13 cellular contexts compared by ENCODE assay signal in the genomic region with DNA sequence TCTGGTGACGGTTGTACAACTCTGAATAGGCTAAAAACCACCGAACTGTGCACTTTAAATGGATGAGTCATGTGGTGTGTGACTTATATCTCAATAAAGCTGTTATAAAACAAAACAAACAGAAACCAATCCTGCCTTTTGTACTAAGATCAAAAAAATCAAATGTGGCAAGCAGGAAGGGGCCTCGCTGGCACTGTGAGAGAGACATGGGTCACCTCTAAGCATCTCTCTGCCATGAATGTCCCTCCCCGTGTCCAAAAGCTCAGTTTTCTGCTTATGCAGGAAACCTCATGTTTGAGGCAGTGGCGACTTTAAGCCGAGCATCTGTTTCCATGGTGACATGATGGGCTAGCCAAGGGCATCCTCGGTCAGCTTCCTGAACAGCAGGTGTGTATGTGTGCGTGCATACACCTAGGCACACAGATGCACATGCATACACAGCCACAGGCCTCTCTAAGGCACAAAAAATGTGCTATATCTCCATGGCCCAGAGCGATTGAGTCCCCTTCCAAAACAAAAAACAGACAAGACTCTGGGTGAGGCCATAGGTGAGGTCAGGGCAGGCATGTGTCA. TPM values are rescaled to one million over a fixed set of nuclear protein-coding genes. Genes with fewer than 3 reads are reported as not detected.
DNase-seq lines count a peak whose midpoint lies in the region; ATAC-seq and TF ChIP-seq lines count a peak whose summit lies in the region.
"Had no signal": no experiment of that assay in that cellular context is flagged by ENCODE, and none has a peak within 500 bp of the region (broad histone marks: within the 10 kb centered on the region; RNA-seq: fewer than 3 reads in every experiment).

No MANE protein-coding gene starts in this region.

- H3K36me3 ChIP-seq in thyroid gland (no peaks in the 10 kb centered on the region), upper lobe of left lung (peaks cover 0 to 33% (median 21%) of the 10 kb centered on the region in 4 donors)

- peak overlapping the region in 9 of 10 donors; percentile 12 to 89 (median 79) for H3K27ac Mint-ChIP-seq in naive thymus-derived CD8-positive, alpha-beta T cell

- peak overlapping the region in 2 of 10 donors; percentile 6 to 48 for H3K4me3 Mint-ChIP-seq in naive thymus-derived CD8-positive, alpha-beta T cell
- H3K4me3 Mint-ChIP-seq: neural crest cell had no signal

- H3K4me3 ChIP-seq in thyroid gland (replicated peaks in 1 of 3): no peak overlapping the region
- no peak overlapping the region for H3K4me3 ChIP-seq in upper lobe of left lung

- H3K9me3 ChIP-seq in thyroid gland: no peaks in the 10 kb centered on the region
- H3K9me3 ChIP-seq in upper lobe of left lung: no peaks in the 10 kb centered on the region

- DNase-seq in Daoy (ENCODE audit: low read depth) (peak; percentile 24), NCI-H748 treated with DMSO at 0.1 percent for 48 hours (lab: John Stamatoyannopoulos, UW) (peak; percentile 8), astrocyte of the hippocampus (ENCODE audit: low read depth, low spot score) (peak; percentile 48), GM13976 (ENCODE audit: low spot score) (no peak), thyroid gland (no peak), upper lobe of left lung (no peak)
- peak in 1 of 10 donors; percentile 19 for DNase-seq in naive thymus-derived CD8-positive, alpha-beta T cell
- DNase-seq: DMS79, GOT3, NCI-H1105 had no signal

- H3K9me3 Mint-ChIP-seq in naive thymus-derived CD8-positive, alpha-beta T cell: no peaks in the 10 kb centered on the region
- H3K9me3 Mint-ChIP-seq: neural crest cell had no signal

- intact Hi-C loops in thyroid gland (cut with DNase I): no loop called here

- WGBS in thyroid gland, 2 donors: 80 to 83% methylated on average over 9 of the region's 9 CpGs
- 83 to 85% methylated on average over 9 of the region's 9 CpGs for WGBS in upper lobe of left lung, 2 donors

- in situ Hi-C loops in GM13976 (cut with MboI; ENCODE audit: low sequenced_read_pairs, unreplicated experiment): no loop called here

- TF ChIP-seq POLR2A in thyroid gland (IDR thresholded peaks at IDR 0.05) (no peak), upper lobe of left lung (IDR thresholded peaks at IDR 0.05) (no peak)

- H3K4me1 ChIP-seq in thyroid gland (peaks cover 0 to 16% of the 10 kb centered on the region in 2 donors), upper lobe of left lung (peaks cover 0 to 10% (median 5%) of the 10 kb centered on the region in 4 donors)

- peaks cover 0 to 26% (median 0%) of the 10 kb centered on the region in 3 donors for H3K36me3 Mint-ChIP-seq in naive thymus-derived CD8-positive, alpha-beta T cell

- ATAC-seq in naive thymus-derived CD8-positive, alpha-beta T cell: peak; percentile 70 to 80
- ATAC-seq in upper lobe of left lung (ENCODE audit: low FRiP score in 2 of 2) (no peak), HG02970 (IDR thresholded peaks at IDR 0.05; ENCODE audit: low FRiP score, unreplicated experiment) (no peak)

- POLR2A ChIA-PET in naive thymus-derived CD8-positive, alpha-beta T cell (lab: Charles Lee): interaction anchor here (0.7 kb wide), 1 partner anchor 108 kb away, joined by 5 read pairs; no protein-coding TSS in a partner anchor

- H3K27ac ChIP-seq in thyroid gland (no peak overlapping the region), upper lobe of left lung (no peak overlapping the region)
- H3K27ac ChIP-seq: RWPE1 had no signal

- no peak for TF ChIP-seq CTCF in GM13976 (IDR thresholded peaks at IDR 0.05; ENCODE audit: borderline replicate concordance, control extremely low read depth, extremely low read depth, insufficient read depth, missing control alignments)
- TF ChIP-seq CTCF in thyroid gland (IDR thresholded peaks at IDR 0.05): no peak
- no peak for TF ChIP-seq CTCF in upper lobe of left lung (IDR thresholded peaks at IDR 0.05)

- no peak for TF ChIP-seq EP300 in upper lobe of left lung (IDR thresholded peaks at IDR 0.05)

- H3K27me3 Mint-ChIP-seq in naive thymus-derived CD8-positive, alpha-beta T cell: no peaks in the 10 kb centered on the region

- H3K4me1 Mint-ChIP-seq in naive thymus-derived CD8-positive, alpha-beta T cell: peaks cover 19 to 42% (median 35%) of the 10 kb centered on the region in 4 donors
- H3K4me1 Mint-ChIP-seq: neural crest cell had no signal

- no peaks in the 10 kb centered on the region for H3K27me3 ChIP-seq in thyroid gland
- no peaks in the 10 kb centered on the region for H3K27me3 ChIP-seq in upper lobe of left lung

RNA-seq across cellular contexts. Expression of a gene that starts 44.4 kb away (rescaled TPM):
- 252 and 278 TPM in 2 replicates for total RNA-seq in Daoy (2014; rRNA removed; shearing (Covaris generic))
- 100 to 1,000 TPM; 183 TPM for total RNA-seq in naive thymus-derived CD8-positive, alpha-beta T cell
- 100 to 1,000 TPM; 209 to 256 (median 222) TPM for polyA plus RNA-seq in naive thymus-derived CD8-positive, alpha-beta T cell
- total RNA-seq in thyroid gland (100 to 1,000 TPM; 210 to 281 (median 262) TPM), upper lobe of left lung (100 to 1,000 TPM; 163 to 248 (median 187) TPM)

RNA-seq across cellular contexts. Expression of a gene that starts 49.9 kb away (rescaled TPM):
- 19.1 and 34.3 TPM in 2 replicates for total RNA-seq in Daoy (2014; rRNA removed; shearing (Covaris generic))
- 10 to 100 TPM; 35.1 TPM for total RNA-seq in naive thymus-derived CD8-positive, alpha-beta T cell
- 10 to 100 TPM in 2 of 3 donors, 1 to 10 TPM in 1; 7.7 to 15.9 (median 15.4) TPM for polyA plus RNA-seq in naive thymus-derived CD8-positive, alpha-beta T cell
- total RNA-seq in thyroid gland: 10 to 100 TPM in 3 of 4 donors, 1 to 10 TPM in 1; 5.9 to 16.3 (median 15.5) TPM
- total RNA-seq in upper lobe of left lung: 10 to 100 TPM in 5 of 6 donors, 1 to 10 TPM in 1; 8.1 to 44.0 (median 17.6) TPM

RNA-seq across cellular contexts. Expression of a gene that starts 58.6 kb away (rescaled TPM):
- total RNA-seq in Daoy (2014; rRNA removed; shearing (Covaris generic)): 6.4 and 12.4 TPM in 2 replicates
- total RNA-seq in naive thymus-derived CD8-positive, alpha-beta T cell: 1 to 10 TPM; 6.2 to 7.0 TPM
- polyA plus RNA-seq in naive thymus-derived CD8-positive, alpha-beta T cell: 1 to 10 TPM in 1 of 3 donors, under 1 TPM in 2; 0.45 to 1.4 (median 0.80) TPM
- total RNA-seq in thyroid gland (1 to 10 TPM; 4.9 to 6.8 (median 5.3) TPM), upper lobe of left lung (1 to 10 TPM; 2.1 to 9.9 (median 4.3) TPM)

Comparison
In these comparisons a context has a peak if more than half of its experiments do, and no peak if none do; other contexts are left out.
1. DNase-seq: peak in Daoy (single experiment), NCI-H748 treated with DMSO at 0.1 percent for 48 hours (single experiment) and astrocyte of the hippocampus (single experiment); none in GM13976 (single experiment), thyroid gland (0 of 2) and upper lobe of left lung (0 of 2).
2. ATAC-seq: peak in naive thymus-derived CD8-positive, alpha-beta T cell (2 of 2); none in upper lobe of left lung (0 of 2) and HG02970 (single experiment).